In the genomic region with DNA sequence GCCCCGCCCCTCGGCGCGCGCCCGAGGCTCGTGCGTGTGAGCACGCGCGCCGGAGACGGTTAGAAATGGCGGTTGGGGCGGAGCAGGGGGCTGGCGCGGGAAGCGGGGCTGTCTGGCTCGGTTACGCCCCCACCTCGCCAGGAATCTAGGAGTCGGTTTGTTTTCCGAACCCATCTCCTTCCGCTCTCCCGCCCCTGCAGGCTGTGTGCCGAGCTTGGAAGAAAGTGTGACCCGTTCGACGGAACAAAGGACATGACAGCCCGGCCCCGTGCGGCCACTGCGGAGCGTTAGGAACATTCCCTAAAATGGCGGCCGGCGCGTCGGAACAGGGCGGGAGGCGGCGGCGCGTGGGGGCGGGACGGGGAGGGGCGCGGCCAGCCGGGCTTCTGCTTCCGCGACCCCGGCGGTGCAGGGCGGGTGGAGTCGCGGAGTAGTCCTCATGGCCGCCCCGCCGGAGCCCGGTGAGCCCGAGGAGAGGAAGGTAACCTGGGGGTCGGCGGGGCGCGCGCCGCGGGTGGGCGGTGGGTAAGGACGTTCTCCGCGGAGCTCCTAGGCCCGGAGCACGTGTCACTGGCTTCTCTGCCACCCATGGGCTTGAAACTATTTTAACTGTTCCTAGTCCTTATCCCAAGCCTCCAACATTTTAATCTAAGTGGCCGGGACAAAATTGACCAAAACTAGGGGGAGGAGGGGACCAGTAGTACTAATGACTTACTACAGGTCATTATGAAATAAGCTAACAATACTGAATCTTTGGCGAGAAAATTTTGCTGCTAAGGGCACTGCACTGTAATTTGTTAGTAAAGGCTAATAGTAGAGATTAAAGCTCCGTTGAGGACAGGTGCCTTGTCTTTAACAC, we compare ENCODE assay signal across 8 cellular contexts. TPM values are rescaled to one million over a fixed set of nuclear protein-coding genes. Genes with fewer than 3 reads are reported as not detected.
A peak's percentile ranks its signal among the peaks of the same experiment; 100 is the strongest.
DNase-seq lines count a peak whose midpoint lies in the region; ATAC-seq and TF ChIP-seq lines count a peak whose summit lies in the region.

A gene with protein sequence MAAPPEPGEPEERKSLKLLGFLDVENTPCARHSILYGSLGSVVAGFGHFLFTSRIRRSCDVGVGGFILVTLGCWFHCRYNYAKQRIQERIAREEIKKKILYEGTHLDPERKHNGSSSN (plus strand): TSS at position 383 of the 859 bp plus-strand sequence. CDS start 57 bp downstream, at position 440.

- peak within 1 kb of the TSS; percentile 96 for H3K9ac ChIP-seq in NT2/D1 (ENCODE audit: insufficient read length, low read depth)

- H3K4me3 ChIP-seq in NT2/D1 (ENCODE audit: insufficient read length, low read depth) (peak within 1 kb of the TSS; percentile 75), epithelial cell of esophagus (ENCODE audit: low read length) (peak within 1 kb of the TSS; percentile 88)

- peak; percentile 59 for ATAC-seq in GM19467 (IDR thresholded peaks at IDR 0.05; ENCODE audit: unreplicated experiment)

- no peaks in the 10 kb centered on the region for H3K27me3 ChIP-seq in NT2/D1 (ENCODE audit: insufficient read depth, insufficient read length)

- H3K9me3 ChIP-seq in NT2/D1 (ENCODE audit: insufficient read depth, low read length), result no peaks in the 10 kb centered on the region

- peak; percentile 97 for DNase-seq in COR-L47 (lab: John Stamatoyannopoulos, UW)
- DNase-seq in HPDE6-E6E7 (ENCODE audit: extremely low spot score), result peak; percentile 41
- peak; percentile 98 for DNase-seq in NT2/D1 (ENCODE audit: low read depth, low spot score)
- peak; percentile 84 for DNase-seq in activated T-cell treated with anti-CD3 and anti-CD28 coated beads for 24 hours (ENCODE audit: low read depth)
- peak; percentile 89 for DNase-seq in epithelial cell of esophagus (ENCODE audit: low read depth)
- DNase-seq in mucosa of gallbladder (ENCODE audit: low spot score), result peak; percentile 90
- peak; percentile 65 to 80 for DNase-seq in stimulated activated CD8-positive, alpha-beta memory T cell treated with anti-CD3 and anti-CD28 coated beads, Interleukin-4, amount 100 ng/mL, for 4 hours (ENCODE audit: low read depth in 2 of 2, low spot score in 1 of 2)

- H3K4me1 ChIP-seq in NT2/D1 (ENCODE audit: insufficient read depth, insufficient read length), result no peaks in the 10 kb centered on the region

- TF ChIP-seq CTCF in epithelial cell of esophagus (IDR thresholded peaks at IDR 0.05; ENCODE audit: insufficient read depth, low read depth, low read length, missing control alignments), result no peak

- H3K36me3 ChIP-seq in NT2/D1 (ENCODE audit: insufficient read depth, insufficient read length, low read length), result peaks cover 24% of the 10 kb centered on the region

RNA-seq across cellular contexts. Expression of the gene that starts here (rescaled TPM):
- 27.5 TPM for total RNA-seq in mucosa of gallbladder

Comparison
In these comparisons a context has a peak if more than half of its experiments do, and no peak if none do; other contexts are left out.
1. Peak in every context shown above with its lines: DNase-seq, ATAC-seq and H3K4me3 ChIP-seq.
2. DNase-seq: peak in every context shown above with its lines; median percentile 98 in NT2/D1; 97 in COR-L47; 90 in mucosa of gallbladder; 89 in epithelial cell of esophagus; 84 in activated T-cell treated with anti-CD3 and anti-CD28 coated beads for 24 hours; 72 in stimulated activated CD8-positive, alpha-beta memory T cell treated with anti-CD3 and anti-CD28 coated beads, Interleukin-4, amount 100 ng/mL, for 4 hours; 41 in HPDE6-E6E7.